In genomic region chr19:58555920-58556632, GRCh38 we compare ENCODE assay signal across 11 cellular contexts. TPM values are rescaled to one million over a fixed set of nuclear protein-coding genes. Genes with fewer than 3 reads are reported as not detected.
DNase-seq lines count a peak whose midpoint lies in the region; ATAC-seq, FAIRE-seq and TF ChIP-seq lines count a peak whose summit lies in the region.
"Had no signal": no experiment of that assay in that cellular context is flagged by ENCODE, and none has a peak within 500 bp of the region (broad histone marks: within the 10 kb centered on the region; RNA-seq: fewer than 3 reads in every experiment).

No MANE protein-coding gene starts in this region.

- H3K27ac ChIP-seq in HepG2 (ENCODE audit: extremely low read length, insufficient read depth, low read length) (no peak overlapping the region), right lobe of liver (no peak overlapping the region), astrocyte (ENCODE audit: low read depth, low read length) (no peak overlapping the region), vagina (peak overlapping the region; percentile 96)

- POLR2A ChIA-PET in HepG2 (lab: Yijun Ruan, JAX), result interaction anchor here (1.2 to 3.5 kb wide), 4 partner anchors 12 to 44 kb away, joined by 4 to 58 read pairs (median 18); partner anchors contain the start of genes SLC27A5, TRIM28 and ZBTB45
- POLR2A ChIA-PET in naive thymus-derived CD8-positive, alpha-beta T cell (lab: Charles Lee), result interaction anchor here (0.5 to 9.1 kb wide), 12 partner anchors 11 to 975 kb away, joined by 3 to 99 read pairs (median 10); partner anchors contain the start of genes MZF1, TRIM28, ZBTB45 and ZNF446

- peak overlapping the region; percentile 97 for H3K4me3 Mint-ChIP-seq in astrocyte (ENCODE audit: unreplicated experiment)
- H3K4me3 Mint-ChIP-seq in naive thymus-derived CD8-positive, alpha-beta T cell, result peak overlapping the region; percentile 70 to 99 (median 92)

- H3K27me3 Mint-ChIP-seq in astrocyte (ENCODE audit: low read depth, unreplicated experiment), result no peaks in the 10 kb centered on the region
- H3K27me3 Mint-ChIP-seq in naive thymus-derived CD8-positive, alpha-beta T cell, result peaks cover 0 to 2% (median 0%) of the 10 kb centered on the region in 5 donors

- H2AFZ ChIP-seq in HepG2 (ENCODE audit: low read length), result no peak overlapping the region
- H2AFZ ChIP-seq in astrocyte (ENCODE audit: low read depth, low read length), result no peak overlapping the region

- CTCF ChIA-PET in HepG2 (lab: Yijun Ruan, JAX; ENCODE audit: low intra/inter-chr PET ratio, low total read pairs), result no interaction called here

- H4K20me1 ChIP-seq in HepG2 (ENCODE audit: insufficient read depth, low read length) (0 out of 2 replicates have a peak, but pooled peaks cover 5% of the 10 kb centered on the region), astrocyte (ENCODE audit: insufficient read depth, low read length) (peaks cover 28% of the 10 kb centered on the region)

- TF ChIP-seq RAD21 in HepG2 (CRISPR knock-in tag; IDR thresholded peaks at IDR 0.05), result no peak

- no peak for TF ChIP-seq EP300 in HepG2 (IDR thresholded peaks at IDR 0.05; ENCODE audit: low read depth in 2 of 2, low read length in 2 of 2)
- no peak for TF ChIP-seq EP300 in HepG2 (CRISPR knock-in tag; IDR thresholded peaks at IDR 0.05; ENCODE audit: borderline replicate concordance)

- DNase-seq in HepG2 (ENCODE audit: low spot score) (no peak), right lobe of liver (no peak), astrocyte (ENCODE audit: low read depth) (no peak), vagina (ENCODE audit: extremely low spot score in 2 of 2) (peak in 1 of 2 donors; percentile 87), T1000 (lab: John Stamatoyannopoulos, UW) (no peak), GM19238 (ENCODE audit: insufficient read length, low spot score) (no peak)
- DNase-seq in naive thymus-derived CD8-positive, alpha-beta T cell, result no peak
- no peak for DNase-seq in central memory CD4-positive, alpha-beta T cell
- DNase-seq: kidney glomerular epithelial cell; stimulated activated CD4-positive, alpha-beta T cell treated with anti-CD3 and anti-CD28 coated beads, Interleukin-4, amount 100 ng/mL, for 24 hours had no signal

- no peak for TF ChIP-seq CTCF in HepG2 (CRISPR knock-in tag; IDR thresholded peaks at IDR 0.05)
- TF ChIP-seq CTCF in right lobe of liver (IDR thresholded peaks at IDR 0.05), result no peak
- TF ChIP-seq CTCF in astrocyte (IDR thresholded peaks at IDR 0.05; ENCODE audit: insufficient read depth, low read depth, low read length), result no peak
- no peak for TF ChIP-seq CTCF in vagina (IDR thresholded peaks at IDR 0.05)

- in situ Hi-C loops in HepG2 (cut with HindIII; ENCODE audit: extremely low pct_ligation_motif_present, low pct_unique_long_range_greater_than_20kb), result no loop called here

- H3K4me3 ChIP-seq in HepG2 (replicated peaks in 1 of 3; ENCODE audit: insufficient read depth in 1 of 3, low read depth in 2 of 3, low read length in 3 of 3) (no peak overlapping the region), right lobe of liver (no peak overlapping the region), astrocyte (ENCODE audit: insufficient read depth, low read depth, low read length) (no peak overlapping the region), vagina (no peak overlapping the region)

- peak overlapping the region; percentile 79 for H3K27ac Mint-ChIP-seq in astrocyte (ENCODE audit: unreplicated experiment)
- peak overlapping the region; percentile 81 to 99 (median 98) for H3K27ac Mint-ChIP-seq in naive thymus-derived CD8-positive, alpha-beta T cell

- H3K4me2 ChIP-seq in HepG2 (ENCODE audit: low read depth, low read length) (0 out of 2 replicates have a peak overlapping the region, but pooled peaks have one; percentile 92), astrocyte (ENCODE audit: low read length) (peak overlapping the region; percentile 98)

- peaks cover 18% of the 10 kb centered on the region for H3K36me3 Mint-ChIP-seq in astrocyte (ENCODE audit: low read depth, unreplicated experiment)
- peaks cover 4 to 44% (median 18%) of the 10 kb centered on the region in 3 donors for H3K36me3 Mint-ChIP-seq in naive thymus-derived CD8-positive, alpha-beta T cell

- 97% methylated on average over 16 of the region's 16 CpGs for WGBS in HepG2 (ENCODE audit: low lambda C conversion rate)
- WGBS in right lobe of liver (ENCODE audit: insufficient coverage, low coverage, low lambda C conversion rate, missing lambda C conversion rate), result 69% methylated on average over 2 of the region's 16 CpGs

- ATAC-seq in HepG2 (no peak), right lobe of liver (no peak)
- ATAC-seq in naive thymus-derived CD8-positive, alpha-beta T cell, result no peak

- H3K4me1 ChIP-seq in HepG2 (ENCODE audit: insufficient read depth, low read length) (peaks cover 43% of the 10 kb centered on the region), right lobe of liver (peaks cover 0 to 30% (median 6%) of the 10 kb centered on the region in 4 donors), astrocyte (ENCODE audit: insufficient read depth, low read length) (peaks cover 32% of the 10 kb centered on the region), vagina (peaks cover 54% of the 10 kb centered on the region)

- FAIRE-seq in HepG2 (lab: Jason Lieb, UNC), result no peak
- no peak for FAIRE-seq in astrocyte (lab: Jason Lieb, UNC)

- H3K27me3 ChIP-seq in HepG2 (ENCODE audit: control insufficient read depth in 1 of 2, insufficient read depth in 2 of 2, low read length in 2 of 2) (no peaks in the 10 kb centered on the region), right lobe of liver (no peaks in the 10 kb centered on the region), astrocyte (ENCODE audit: insufficient read depth, low read length) (no peaks in the 10 kb centered on the region), vagina (no peaks in the 10 kb centered on the region)
- H3K27me3 ChIP-seq: SJSA1 had no signal

- intact Hi-C loops in HepG2 (cut with micrococcal nuclease; ENCODE audit: unreplicated experiment) (no loop called here), right lobe of liver (cut with DNase I) (no loop called here), vagina (cut with DNase I) (no loop called here)

- BruUV-seq in HepG2 (replicated peaks; lab: Mats Ljungman, UMichigan), result no TSS peak

- TF ChIP-seq POLR2A in HepG2 (IDR thresholded peaks at IDR 0.05; ENCODE audit: insufficient read depth in 1 of 2, low read depth in 2 of 2, low read length in 2 of 2) (no peak), right lobe of liver (IDR thresholded peaks at IDR 0.05) (no peak), vagina (IDR thresholded peaks at IDR 0.05) (no peak)

- H3K9me3 Mint-ChIP-seq in astrocyte (ENCODE audit: unreplicated experiment), result no peaks in the 10 kb centered on the region
- no peaks in the 10 kb centered on the region for H3K9me3 Mint-ChIP-seq in naive thymus-derived CD8-positive, alpha-beta T cell

- H3K79me2 ChIP-seq in HepG2 (ENCODE audit: insufficient read depth, low read length) (peaks cover 34% of the 10 kb centered on the region), astrocyte (ENCODE audit: insufficient read depth, low read length) (peaks cover 48% of the 10 kb centered on the region)

- H3K9ac ChIP-seq in HepG2 (ENCODE audit: insufficient read depth, low read depth, low read length) (peak overlapping the region; percentile 98; the same call in 1 of the 2 replicates), astrocyte (ENCODE audit: low read length) (peak overlapping the region; percentile 97)

- H3K4me1 Mint-ChIP-seq in astrocyte (ENCODE audit: low read depth, unreplicated experiment), result peaks cover 31% of the 10 kb centered on the region
- peaks cover 34 to 72% (median 67%) of the 10 kb centered on the region in 4 donors for H3K4me1 Mint-ChIP-seq in naive thymus-derived CD8-positive, alpha-beta T cell

- H3K36me3 ChIP-seq in HepG2 (replicated peaks in 1 of 2; ENCODE audit: control insufficient read depth in 1 of 2, insufficient read depth in 2 of 2, low read length in 2 of 2), result peaks cover 9 to 25% of the 10 kb centered on the region in 2 experiments
- H3K36me3 ChIP-seq in right lobe of liver, result peaks cover 0 to 34% (median 8%) of the 10 kb centered on the region in 4 donors
- H3K36me3 ChIP-seq in astrocyte (ENCODE audit: insufficient read depth, low read length), result peaks cover 21% of the 10 kb centered on the region
- H3K36me3 ChIP-seq in vagina, result peaks cover 0 to 27% of the 10 kb centered on the region in 2 donors

- H3K9me3 ChIP-seq in HepG2 (ENCODE audit: low read length), result no peaks in the 10 kb centered on the region
- H3K9me3 ChIP-seq in right lobe of liver, result no peaks in the 10 kb centered on the region
- no peaks in the 10 kb centered on the region for H3K9me3 ChIP-seq in astrocyte (ENCODE audit: insufficient read depth, low read depth, low read length)
- no peaks in the 10 kb centered on the region for H3K9me3 ChIP-seq in vagina
- H3K9me3 ChIP-seq: SJSA1 had no signal

RNA-seq across cellular contexts. Expression of gene CHMP2A, which starts 1.2 kb away (rescaled TPM):
- 55.0 and 70.9 TPM in 2 replicates for total RNA-seq in HepG2 (2016; rRNA removed; fragmentation: Illumina TruSeq; extraction: Trizol)
- total RNA-seq in HepG2 (2016; cell fraction: cytosol; rRNA removed; fragmentation: Illumina TruSeq; extraction: Trizol; ENCODE audit: low read depth), result 45.6 and 61.8 TPM in 2 replicates
- 56.2 and 72.4 TPM in 2 replicates for total RNA-seq in HepG2 (2016; cell fraction: insoluble cytoplasmic fraction; rRNA removed; fragmentation: Illumina TruSeq; extraction: Trizol)
- 35.3 and 50.0 TPM in 2 replicates for total RNA-seq in HepG2 (2016; cell fraction: membrane; rRNA removed; fragmentation: Illumina TruSeq; extraction: Trizol)
- 22.1 and 25.7 TPM in 2 replicates for total RNA-seq in HepG2 (2016; cell fraction: nucleus; rRNA removed; fragmentation: Illumina TruSeq; extraction: Trizol)
- 49.7 and 51.4 TPM in 2 replicates for polyA plus RNA-seq in HepG2 (2011; rRNA removed)
- 61.9 and 66.7 TPM in 2 replicates for polyA plus RNA-seq in HepG2 (2011; cell fraction: cytosol; rRNA removed)
- 108 and 113 TPM in 2 replicates for polyA plus RNA-seq in HepG2 (2011; cell fraction: nucleus; rRNA removed)
- polyA plus RNA-seq in HepG2 (2012), result 41.7 and 46.0 TPM in 2 replicates
- 56.7 and 73.4 TPM in 2 replicates for polyA plus RNA-seq in HepG2 (2016; cell fraction: cytosol; fragmentation: Illumina TruSeq; extraction: Trizol; ENCODE audit: low read depth)
- polyA plus RNA-seq in HepG2 (2016; cell fraction: insoluble cytoplasmic fraction; fragmentation: Illumina TruSeq; extraction: Trizol; ENCODE audit: low read depth), result 88.0 and 94.2 TPM in 2 replicates
- polyA plus RNA-seq in HepG2 (2016; cell fraction: membrane; fragmentation: Illumina TruSeq; extraction: Trizol; ENCODE audit: low read depth), result 38.7 and 48.0 TPM in 2 replicates
- polyA plus RNA-seq in HepG2 (2016; cell fraction: nucleus; fragmentation: Illumina TruSeq; extraction: Trizol; ENCODE audit: insufficient read depth, low read depth), result 55.6 and 56.2 TPM in 2 replicates
- 46.3 and 131 TPM in 2 replicates for polyA minus RNA-seq in HepG2 (2011; rRNA and poly(A)+ RNA removed; ENCODE audit: low replicate concordance)
- 25.4 and 27.7 TPM in 2 replicates for polyA minus RNA-seq in HepG2 (2011; cell fraction: cytosol; rRNA and poly(A)+ RNA removed)
- 21.0 and 24.5 TPM in 2 replicates for polyA minus RNA-seq in HepG2 (2011; cell fraction: nucleus; rRNA and poly(A)+ RNA removed)
- total RNA-seq in right lobe of liver, result 10 to 100 TPM; 62.1 to 90.9 (median 70.7) TPM
- total RNA-seq in astrocyte, result 71.3 and 80.0 TPM in 2 replicates
- 10 to 100 TPM; 59.2 to 60.0 TPM for total RNA-seq in naive thymus-derived CD8-positive, alpha-beta T cell
- 100 to 1,000 TPM; 135 to 154 (median 144) TPM for polyA plus RNA-seq in naive thymus-derived CD8-positive, alpha-beta T cell
- total RNA-seq in vagina, result 76.4 TPM

RNA-seq across cellular contexts. Expression of gene UBE2M, which starts 2.3 kb away (rescaled TPM):
- 29.5 and 36.2 TPM in 2 replicates for total RNA-seq in HepG2 (2016; rRNA removed; fragmentation: Illumina TruSeq; extraction: Trizol)
- 14.2 and 15.5 TPM in 2 replicates for total RNA-seq in HepG2 (2016; cell fraction: cytosol; rRNA removed; fragmentation: Illumina TruSeq; extraction: Trizol; ENCODE audit: low read depth)
- total RNA-seq in HepG2 (2016; cell fraction: insoluble cytoplasmic fraction; rRNA removed; fragmentation: Illumina TruSeq; extraction: Trizol), result 25.4 and 36.1 TPM in 2 replicates
- total RNA-seq in HepG2 (2016; cell fraction: membrane; rRNA removed; fragmentation: Illumina TruSeq; extraction: Trizol), result 26.0 and 30.0 TPM in 2 replicates
- 14.4 and 19.6 TPM in 2 replicates for total RNA-seq in HepG2 (2016; cell fraction: nucleus; rRNA removed; fragmentation: Illumina TruSeq; extraction: Trizol)
- polyA plus RNA-seq in HepG2 (2011; rRNA removed), result 50.3 and 55.5 TPM in 2 replicates
- 32.0 and 34.7 TPM in 2 replicates for polyA plus RNA-seq in HepG2 (2011; cell fraction: cytosol; rRNA removed)
- polyA plus RNA-seq in HepG2 (2011; cell fraction: nucleus; rRNA removed), result 59.9 and 61.9 TPM in 2 replicates
- 47.3 and 47.7 TPM in 2 replicates for polyA plus RNA-seq in HepG2 (2012)
- 22.8 and 27.9 TPM in 2 replicates for polyA plus RNA-seq in HepG2 (2016; cell fraction: cytosol; fragmentation: Illumina TruSeq; extraction: Trizol; ENCODE audit: low read depth)
- polyA plus RNA-seq in HepG2 (2016; cell fraction: insoluble cytoplasmic fraction; fragmentation: Illumina TruSeq; extraction: Trizol; ENCODE audit: low read depth), result 54.2 and 62.5 TPM in 2 replicates
- polyA plus RNA-seq in HepG2 (2016; cell fraction: membrane; fragmentation: Illumina TruSeq; extraction: Trizol; ENCODE audit: low read depth), result 30.4 and 40.6 TPM in 2 replicates
- polyA plus RNA-seq in HepG2 (2016; cell fraction: nucleus; fragmentation: Illumina TruSeq; extraction: Trizol; ENCODE audit: insufficient read depth, low read depth), result 53.2 and 66.7 TPM in 2 replicates
- 39.7 and 154 TPM in 2 replicates for polyA minus RNA-seq in HepG2 (2011; rRNA and poly(A)+ RNA removed; ENCODE audit: low replicate concordance)
- 26.9 and 27.3 TPM in 2 replicates for polyA minus RNA-seq in HepG2 (2011; cell fraction: cytosol; rRNA and poly(A)+ RNA removed)
- 20.8 and 23.0 TPM in 2 replicates for polyA minus RNA-seq in HepG2 (2011; cell fraction: nucleus; rRNA and poly(A)+ RNA removed)
- 10 to 100 TPM; 16.0 to 23.5 (median 20.7) TPM for total RNA-seq in right lobe of liver
- total RNA-seq in astrocyte, result 106 and 113 TPM in 2 replicates
- total RNA-seq in naive thymus-derived CD8-positive, alpha-beta T cell, result 10 to 100 TPM; 48.5 to 51.2 TPM
- polyA plus RNA-seq in naive thymus-derived CD8-positive, alpha-beta T cell, result 10 to 100 TPM; 10.4 to 20.5 (median 18.0) TPM
- total RNA-seq in vagina, result 33.6 TPM

RNA-seq across cellular contexts. Expression of gene TRIM28, which starts 12.2 kb away (rescaled TPM):
- total RNA-seq in HepG2 (2016; rRNA removed; fragmentation: Illumina TruSeq; extraction: Trizol), result 302 and 361 TPM in 2 replicates
- total RNA-seq in HepG2 (2016; cell fraction: cytosol; rRNA removed; fragmentation: Illumina TruSeq; extraction: Trizol; ENCODE audit: low read depth), result 29.3 and 34.8 TPM in 2 replicates
- 282 and 373 TPM in 2 replicates for total RNA-seq in HepG2 (2016; cell fraction: insoluble cytoplasmic fraction; rRNA removed; fragmentation: Illumina TruSeq; extraction: Trizol)
- 118 and 119 TPM in 2 replicates for total RNA-seq in HepG2 (2016; cell fraction: membrane; rRNA removed; fragmentation: Illumina TruSeq; extraction: Trizol)
- 266 and 307 TPM in 2 replicates for total RNA-seq in HepG2 (2016; cell fraction: nucleus; rRNA removed; fragmentation: Illumina TruSeq; extraction: Trizol)
- polyA plus RNA-seq in HepG2 (2011; rRNA removed), result 439 and 461 TPM in 2 replicates
- 192 and 284 TPM in 2 replicates for polyA plus RNA-seq in HepG2 (2011; cell fraction: cytosol; rRNA removed)
- 913 and 1,149 TPM in 2 replicates for polyA plus RNA-seq in HepG2 (2011; cell fraction: nucleus; rRNA removed)
- polyA plus RNA-seq in HepG2 (2012), result 400 and 525 TPM in 2 replicates
- 31.8 and 43.0 TPM in 2 replicates for polyA plus RNA-seq in HepG2 (2016; cell fraction: cytosol; fragmentation: Illumina TruSeq; extraction: Trizol; ENCODE audit: low read depth)
- 296 and 460 TPM in 2 replicates for polyA plus RNA-seq in HepG2 (2016; cell fraction: insoluble cytoplasmic fraction; fragmentation: Illumina TruSeq; extraction: Trizol; ENCODE audit: low read depth)
- 94.7 and 105 TPM in 2 replicates for polyA plus RNA-seq in HepG2 (2016; cell fraction: membrane; fragmentation: Illumina TruSeq; extraction: Trizol; ENCODE audit: low read depth)
- polyA plus RNA-seq in HepG2 (2016; cell fraction: nucleus; fragmentation: Illumina TruSeq; extraction: Trizol; ENCODE audit: insufficient read depth, low read depth), result 574 and 592 TPM in 2 replicates
- polyA minus RNA-seq in HepG2 (2011; rRNA and poly(A)+ RNA removed; ENCODE audit: low replicate concordance), result 1,983 and 2,170 TPM in 2 replicates
- polyA minus RNA-seq in HepG2 (2011; cell fraction: cytosol; rRNA and poly(A)+ RNA removed), result 465 and 488 TPM in 2 replicates
- polyA minus RNA-seq in HepG2 (2011; cell fraction: nucleus; rRNA and poly(A)+ RNA removed), result 351 and 419 TPM in 2 replicates
- total RNA-seq in right lobe of liver, result 100 to 1,000 TPM in 3 of 6 experiments, 10 to 100 TPM in 3; 75.4 to 106 (median 94.7) TPM
- 339 and 351 TPM in 2 replicates for total RNA-seq in astrocyte
- total RNA-seq in naive thymus-derived CD8-positive, alpha-beta T cell, result 100 to 1,000 TPM; 429 to 434 TPM
- 100 to 1,000 TPM in 1 of 3 donors, 10 to 100 TPM in 2; 55.7 to 114 (median 62.7) TPM for polyA plus RNA-seq in naive thymus-derived CD8-positive, alpha-beta T cell
- 274 TPM for total RNA-seq in vagina

RNA-seq across cellular contexts. Expression of gene MZF1, which starts 17.1 kb away (rescaled TPM):
- total RNA-seq in HepG2 (2016; rRNA removed; fragmentation: Illumina TruSeq; extraction: Trizol) (1.3 and 3.1 TPM in 2 replicates), right lobe of liver (10 to 100 TPM in 5 of 6 experiments, 1 to 10 TPM in 1; 8.2 to 19.9 (median 14.1) TPM), astrocyte (14.7 and 17.4 TPM in 2 replicates), vagina (32.2 TPM)
- total RNA-seq in HepG2 (2016; cell fraction: cytosol; rRNA removed; fragmentation: Illumina TruSeq; extraction: Trizol; ENCODE audit: low read depth), result 0.97 and 1.1 TPM in 2 replicates
- total RNA-seq in HepG2 (2016; cell fraction: insoluble cytoplasmic fraction; rRNA removed; fragmentation: Illumina TruSeq; extraction: Trizol), result 1.0 and 3.4 TPM in 2 replicates
- total RNA-seq in HepG2 (2016; cell fraction: membrane; rRNA removed; fragmentation: Illumina TruSeq; extraction: Trizol), result 1.1 and 1.4 TPM in 2 replicates
- 3.8 and 4.3 TPM in 2 replicates for total RNA-seq in HepG2 (2016; cell fraction: nucleus; rRNA removed; fragmentation: Illumina TruSeq; extraction: Trizol)
- 8.1 and 10.0 TPM in 2 replicates for polyA plus RNA-seq in HepG2 (2011; rRNA removed)
- 3.4 and 6.6 TPM in 2 replicates for polyA plus RNA-seq in HepG2 (2011; cell fraction: cytosol; rRNA removed)
- polyA plus RNA-seq in HepG2 (2011; cell fraction: nucleus; rRNA removed), result 73.5 and 84.6 TPM in 2 replicates
- polyA plus RNA-seq in HepG2 (2012), result 4.8 and 6.6 TPM in 2 replicates
- 0.12 and 0.23 TPM in 2 replicates for polyA plus RNA-seq in HepG2 (2016; cell fraction: cytosol; fragmentation: Illumina TruSeq; extraction: Trizol; ENCODE audit: low read depth)
- 1.3 and 1.5 TPM in 2 replicates for polyA plus RNA-seq in HepG2 (2016; cell fraction: insoluble cytoplasmic fraction; fragmentation: Illumina TruSeq; extraction: Trizol; ENCODE audit: low read depth)
- 0.18 and 0.57 TPM in 2 replicates for polyA plus RNA-seq in HepG2 (2016; cell fraction: membrane; fragmentation: Illumina TruSeq; extraction: Trizol; ENCODE audit: low read depth)
- polyA plus RNA-seq in HepG2 (2016; cell fraction: nucleus; fragmentation: Illumina TruSeq; extraction: Trizol; ENCODE audit: insufficient read depth, low read depth), result 15.9 and 16.0 TPM in 2 replicates
- 12.8 and 32.3 TPM in 2 replicates for polyA minus RNA-seq in HepG2 (2011; rRNA and poly(A)+ RNA removed; ENCODE audit: low replicate concordance)
- 1.9 and 3.2 TPM in 2 replicates for polyA minus RNA-seq in HepG2 (2011; cell fraction: cytosol; rRNA and poly(A)+ RNA removed)
- polyA minus RNA-seq in HepG2 (2011; cell fraction: nucleus; rRNA and poly(A)+ RNA removed), result 11.1 and 11.8 TPM in 2 replicates
- total RNA-seq in naive thymus-derived CD8-positive, alpha-beta T cell, result 10 to 100 TPM; 49.1 to 53.2 TPM
- polyA plus RNA-seq in naive thymus-derived CD8-positive, alpha-beta T cell, result 10 to 100 TPM in 2 of 3 donors, 1 to 10 TPM in 1; 9.1 to 12.7 (median 11.7) TPM

RNA-seq across cellular contexts. Expression of gene ZBTB45, which starts 36.5 kb away (rescaled TPM):
- 2.0 and 3.7 TPM in 2 replicates for total RNA-seq in HepG2 (2016; rRNA removed; fragmentation: Illumina TruSeq; extraction: Trizol)
- total RNA-seq in HepG2 (2016; cell fraction: cytosol; rRNA removed; fragmentation: Illumina TruSeq; extraction: Trizol; ENCODE audit: low read depth), result 1.0 and 1.1 TPM in 2 replicates
- total RNA-seq in HepG2 (2016; cell fraction: insoluble cytoplasmic fraction; rRNA removed; fragmentation: Illumina TruSeq; extraction: Trizol), result 1.9 and 3.8 TPM in 2 replicates
- total RNA-seq in HepG2 (2016; cell fraction: membrane; rRNA removed; fragmentation: Illumina TruSeq; extraction: Trizol), result 2.8 TPM in 2 replicates
- total RNA-seq in HepG2 (2016; cell fraction: nucleus; rRNA removed; fragmentation: Illumina TruSeq; extraction: Trizol), result 2.7 and 3.4 TPM in 2 replicates
- 3.0 and 3.2 TPM in 2 replicates for polyA plus RNA-seq in HepG2 (2011; rRNA removed)
- 1.7 and 2.6 TPM in 2 replicates for polyA plus RNA-seq in HepG2 (2011; cell fraction: cytosol; rRNA removed)
- 10.2 and 12.2 TPM in 2 replicates for polyA plus RNA-seq in HepG2 (2011; cell fraction: nucleus; rRNA removed)
- polyA plus RNA-seq in HepG2 (2012), result 2.7 and 4.2 TPM in 2 replicates
- 0.78 and 0.83 TPM in 2 replicates for polyA plus RNA-seq in HepG2 (2016; cell fraction: cytosol; fragmentation: Illumina TruSeq; extraction: Trizol; ENCODE audit: low read depth)
- polyA plus RNA-seq in HepG2 (2016; cell fraction: insoluble cytoplasmic fraction; fragmentation: Illumina TruSeq; extraction: Trizol; ENCODE audit: low read depth), result 3.5 and 3.8 TPM in 2 replicates
- polyA plus RNA-seq in HepG2 (2016; cell fraction: membrane; fragmentation: Illumina TruSeq; extraction: Trizol; ENCODE audit: low read depth), result 2.0 and 2.4 TPM in 2 replicates
- 6.2 and 6.8 TPM in 2 replicates for polyA plus RNA-seq in HepG2 (2016; cell fraction: nucleus; fragmentation: Illumina TruSeq; extraction: Trizol; ENCODE audit: insufficient read depth, low read depth)
- polyA minus RNA-seq in HepG2 (2011; rRNA and poly(A)+ RNA removed; ENCODE audit: low replicate concordance), result 6.6 and 8.8 TPM in 2 replicates
- 2.9 and 3.8 TPM in 2 replicates for polyA minus RNA-seq in HepG2 (2011; cell fraction: cytosol; rRNA and poly(A)+ RNA removed)
- polyA minus RNA-seq in HepG2 (2011; cell fraction: nucleus; rRNA and poly(A)+ RNA removed), result 7.0 and 7.3 TPM in 2 replicates
- 1 to 10 TPM; 3.5 to 4.8 (median 4.3) TPM for total RNA-seq in right lobe of liver
- 16.2 and 16.3 TPM in 2 replicates for total RNA-seq in astrocyte
- total RNA-seq in naive thymus-derived CD8-positive, alpha-beta T cell, result 10 to 100 TPM; 21.3 to 23.0 TPM
- polyA plus RNA-seq in naive thymus-derived CD8-positive, alpha-beta T cell, result 1 to 10 TPM; 2.8 to 5.3 (median 3.5) TPM
- 14.0 TPM for total RNA-seq in vagina
